8 cellular contexts compared by ENCODE assay signal in the genomic region with DNA sequence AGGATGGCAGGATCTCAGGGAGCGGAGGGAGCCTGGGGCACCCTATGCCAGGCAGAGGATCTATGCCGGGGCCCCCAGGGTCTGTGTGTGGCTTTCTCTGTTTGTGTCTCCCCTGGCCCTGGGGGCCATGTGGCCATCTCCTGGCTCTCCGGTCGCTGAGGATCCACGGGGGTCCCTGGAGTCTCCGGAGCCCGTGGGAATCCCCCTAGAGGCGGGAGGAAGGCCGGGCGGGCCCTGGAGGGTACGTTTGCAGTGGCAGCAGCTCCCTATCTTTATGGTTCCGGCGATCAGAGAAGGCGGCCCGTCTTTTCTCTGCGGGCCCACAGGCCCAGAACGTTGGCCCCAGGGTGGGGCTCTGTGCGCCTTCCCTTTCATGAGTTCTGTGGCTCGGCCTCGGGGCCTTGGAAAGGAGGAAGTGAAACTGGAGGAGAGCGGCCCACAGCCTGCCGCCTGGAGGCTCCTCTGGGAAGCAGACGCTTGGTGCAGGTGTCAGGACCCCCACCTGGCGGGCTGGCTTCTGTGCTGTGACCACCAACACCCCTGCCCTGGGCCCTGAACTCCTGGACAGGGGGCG.
A peak's percentile ranks its signal among the peaks of the same experiment; 100 is the strongest.
DNase-seq lines count a peak whose midpoint lies in the region; ATAC-seq and TF ChIP-seq lines count a peak whose summit lies in the region.

No MANE protein-coding gene starts in this region.

- no peaks in the 10 kb centered on the region for H3K9me3 Mint-ChIP-seq in activated CD8-positive, alpha-beta T cell treated with anti-CD3 and anti-CD28 coated beads for 36 hours
- no peaks in the 10 kb centered on the region for H3K9me3 Mint-ChIP-seq in activated T-helper 1 cell treated with anti-CD3 and anti-CD28 coated beads, Interleukin-12 subunit alpha, Interleukin-12 subunit beta, Interleukin-2, Interleukin-4 antibody, amounts not matched to agents 30 ng/mL and 10 ng/mL and 1 ng/mL, durations not matched to agents 14 hours and 24 hours and 36 hours

- peak overlapping the region; percentile 52 for H3K27ac Mint-ChIP-seq in activated CD8-positive, alpha-beta T cell treated with anti-CD3 and anti-CD28 coated beads for 36 hours
- H3K27ac Mint-ChIP-seq in activated T-helper 1 cell treated with anti-CD3 and anti-CD28 coated beads, Interleukin-12 subunit alpha, Interleukin-12 subunit beta, Interleukin-2, Interleukin-4 antibody, amounts not matched to agents 30 ng/mL and 10 ng/mL and 1 ng/mL, durations not matched to agents 14 hours and 24 hours and 36 hours = no peak overlapping the region

- no peaks in the 10 kb centered on the region for H3K27me3 Mint-ChIP-seq in activated CD8-positive, alpha-beta T cell treated with anti-CD3 and anti-CD28 coated beads for 36 hours
- H3K27me3 Mint-ChIP-seq in activated T-helper 1 cell treated with anti-CD3 and anti-CD28 coated beads, Interleukin-12 subunit alpha, Interleukin-12 subunit beta, Interleukin-2, Interleukin-4 antibody, amounts not matched to agents 30 ng/mL and 10 ng/mL and 1 ng/mL, durations not matched to agents 14 hours and 24 hours and 36 hours (ENCODE audit: insufficient read depth) = no peaks in the 10 kb centered on the region

- POLR2A ChIA-PET in activated CD8-positive, alpha-beta T cell treated with anti-CD3 and anti-CD28 coated beads for 36 hours (lab: Charles Lee) = no interaction called here

- intact Hi-C loops in activated CD8-positive, alpha-beta T cell treated with anti-CD3 and anti-CD28 coated beads for 36 hours (cut with micrococcal nuclease) = no loop called here
- intact Hi-C loops in activated T-helper 1 cell treated with anti-CD3 and anti-CD28 coated beads, Interleukin-12 subunit alpha, Interleukin-12 subunit beta, Interleukin-2, Interleukin-4 antibody, amounts not matched to agents 30 ng/mL and 10 ng/mL and 1 ng/mL, durations not matched to agents 14 hours and 24 hours and 36 hours (cut with micrococcal nuclease) = no loop called here

- DNase-seq in activated CD4-positive, CD25-positive, alpha-beta regulatory T cell (lab: John Stamatoyannopoulos, UW) = no peak
- DNase-seq in activated CD8-positive, alpha-beta T cell treated with anti-CD3 and anti-CD28 coated beads for 36 hours = peak; percentile 11
- DNase-seq in left lobe of liver (ENCODE audit: low spot score) = peak; percentile 46
- no peak for DNase-seq in activated T-helper 1 cell treated with anti-CD3 and anti-CD28 coated beads, Interleukin-12 subunit alpha, Interleukin-12 subunit beta, Interleukin-2, Interleukin-4 antibody, amounts not matched to agents 30 ng/mL and 10 ng/mL and 1 ng/mL, durations not matched to agents 14 hours and 24 hours and 36 hours (ENCODE audit: low spot score)
- DNase-seq in NCI-H524 (lab: John Stamatoyannopoulos, UW) = no peak
- no peak for DNase-seq in hippocampal formation (lab: John Stamatoyannopoulos, UW)

- no peak for TF ChIP-seq CTCF in activated CD8-positive, alpha-beta T cell treated with anti-CD3 and anti-CD28 coated beads for 36 hours (IDR thresholded peaks at IDR 0.05)

- CTCF ChIA-PET in activated CD8-positive, alpha-beta T cell treated with anti-CD3 and anti-CD28 coated beads for 36 hours (lab: Charles Lee) = interaction anchor here (0.8 to 1.4 kb wide), 2 partner anchors 108 to 361 kb away, joined by 3 to 4 read pairs; no protein-coding TSS in a partner anchor

- no peak overlapping the region for H3K4me3 Mint-ChIP-seq in activated CD8-positive, alpha-beta T cell treated with anti-CD3 and anti-CD28 coated beads for 36 hours
- H3K4me3 Mint-ChIP-seq in activated T-helper 1 cell treated with anti-CD3 and anti-CD28 coated beads, Interleukin-12 subunit alpha, Interleukin-12 subunit beta, Interleukin-2, Interleukin-4 antibody, amounts not matched to agents 30 ng/mL and 10 ng/mL and 1 ng/mL, durations not matched to agents 14 hours and 24 hours and 36 hours = no peak overlapping the region

- peaks cover 20% of the 10 kb centered on the region for H3K4me1 Mint-ChIP-seq in activated CD8-positive, alpha-beta T cell treated with anti-CD3 and anti-CD28 coated beads for 36 hours (ENCODE audit: low read depth)
- H3K4me1 Mint-ChIP-seq in activated T-helper 1 cell treated with anti-CD3 and anti-CD28 coated beads, Interleukin-12 subunit alpha, Interleukin-12 subunit beta, Interleukin-2, Interleukin-4 antibody, amounts not matched to agents 30 ng/mL and 10 ng/mL and 1 ng/mL, durations not matched to agents 14 hours and 24 hours and 36 hours (ENCODE audit: low read depth) = peaks cover 5% of the 10 kb centered on the region

- H3K36me3 Mint-ChIP-seq in activated CD8-positive, alpha-beta T cell treated with anti-CD3 and anti-CD28 coated beads for 36 hours (ENCODE audit: low read depth) = no peaks in the 10 kb centered on the region
- H3K36me3 Mint-ChIP-seq in activated T-helper 1 cell treated with anti-CD3 and anti-CD28 coated beads, Interleukin-12 subunit alpha, Interleukin-12 subunit beta, Interleukin-2, Interleukin-4 antibody, amounts not matched to agents 30 ng/mL and 10 ng/mL and 1 ng/mL, durations not matched to agents 14 hours and 24 hours and 36 hours (ENCODE audit: low read depth) = no peaks in the 10 kb centered on the region

- peak; percentile 28 to 47 for ATAC-seq in activated CD4-positive, CD25-positive, alpha-beta regulatory T cell treated with anti-CD3 and anti-CD28 coated beads, Interleukin-2, amount 50 U/mL, for 24 hours
- ATAC-seq in HG03095 (IDR thresholded peaks at IDR 0.05; ENCODE audit: unreplicated experiment) = peak; percentile 77
- ATAC-seq in activated CD8-positive, alpha-beta T cell treated with anti-CD3 and anti-CD28 coated beads for 36 hours = no peak
- ATAC-seq in left lobe of liver = peak; percentile 36

Comparison
In these comparisons a context has a peak if more than half of its experiments do, and no peak if none do; other contexts are left out.
1. DNase-seq: peak in activated CD8-positive, alpha-beta T cell treated with anti-CD3 and anti-CD28 coated beads for 36 hours (single experiment) and left lobe of liver (single experiment); none in activated CD4-positive, CD25-positive, alpha-beta regulatory T cell (0 of 4), activated T-helper 1 cell treated with anti-CD3 and anti-CD28 coated beads, Interleukin-12 subunit alpha, Interleukin-12 subunit beta, Interleukin-2, Interleukin-4 antibody, amounts not matched to agents 30 ng/mL and 10 ng/mL and 1 ng/mL, durations not matched to agents 14 hours and 24 hours and 36 hours (single experiment), NCI-H524 (0 of 2) and hippocampal formation (0 of 2).